Comparison of ENCODE assay signal across 1 cellular context in genomic region chr19:23512151-23512925, GRCh38.
TF ChIP-seq lines count a peak whose summit lies in the region.

No MANE protein-coding gene starts in this region.

TF ChIP-seq in GM23338, 12 proteins besides CTCF, POLR2A, EP300 and RAD21 (continued from another document):
- TF ChIP-seq ETS1 (IDR thresholded peaks at IDR 0.05) = no peak
